Comparison of ENCODE assay signal across 15 cellular contexts in the genomic region with DNA sequence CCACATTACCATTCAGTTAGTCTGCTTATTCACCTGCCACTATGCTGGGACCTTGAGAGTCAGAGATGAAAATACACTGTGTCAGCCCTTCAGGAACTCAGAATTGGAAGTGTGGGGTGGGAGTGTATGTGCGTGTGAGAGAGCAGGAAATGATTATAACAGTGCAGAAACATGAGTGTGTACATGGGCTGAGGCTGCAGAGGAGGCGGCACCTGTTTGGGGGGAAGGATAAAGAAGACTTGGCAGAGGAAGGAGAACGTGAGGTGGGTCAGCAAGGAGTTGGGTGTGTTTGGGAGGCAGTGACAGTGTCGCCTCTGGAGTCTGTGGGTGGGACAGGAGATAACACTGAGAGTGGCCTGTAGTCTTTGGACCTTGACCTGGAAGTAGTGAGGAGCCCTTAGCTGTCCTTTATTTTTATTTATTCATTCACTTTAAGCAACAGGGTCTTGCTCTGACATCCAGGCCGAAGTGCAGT. TPM values are rescaled to one million over a fixed set of nuclear protein-coding genes. Genes with fewer than 3 reads are reported as not detected.
DNase-seq lines count a peak whose midpoint lies in the region; ATAC-seq, FAIRE-seq and TF ChIP-seq lines count a peak whose summit lies in the region.
"Had no signal": no experiment of that assay in that cellular context is flagged by ENCODE, and none has a peak within 500 bp of the region (broad histone marks: within the 10 kb centered on the region; RNA-seq: fewer than 3 reads in every experiment).

No MANE protein-coding gene starts in this region.

- BruUV-seq in Calu3 (replicated peaks; lab: Mats Ljungman, UMichigan): no TSS peak
- BruUV-seq in GM12878 (replicated peaks; lab: Mats Ljungman, UMichigan): no TSS peak
- BruUV-seq in MCF 10A (replicated peaks; lab: Mats Ljungman, UMichigan): no TSS peak

- no peak for TF ChIP-seq RAD21 in GM12878 (IDR thresholded peaks at IDR 0.05; ENCODE audit: insufficient read depth, low read depth, low read length)

- no peaks in the 10 kb centered on the region for H3K27me3 ChIP-seq in GM12878 (replicated peaks in 1 of 2; ENCODE audit: control insufficient read depth in 2 of 2, insufficient read depth in 2 of 2, low read length in 1 of 2)
- H3K27me3 ChIP-seq in gastroesophageal sphincter: no peaks in the 10 kb centered on the region
- H3K27me3 ChIP-seq: foreskin keratinocyte, right lobe of liver had no signal

- CTCF ChIA-PET in Calu3 (lab: Charles Lee) (interaction anchor here (1.1 to 3.3 kb wide), 4 partner anchors 11 to 29 kb away, joined by 3 to 19 read pairs (median 4); no protein-coding TSS in a partner anchor), GM12878 (lab: Yijun Ruan, JAX) (interaction anchor here (0.9 to 1.1 kb wide), 3 partner anchors 22 to 255 kb away, joined by 3 to 5 read pairs (median 3); no protein-coding TSS in a partner anchor), MCF 10A (lab: Yijun Ruan, JAX) (interaction anchor here (0.6 to 3.6 kb wide), 6 partner anchors 13 to 254 kb away, joined by 3 to 14 read pairs (median 4); no protein-coding TSS in a partner anchor)

- no peak for TF ChIP-seq EP300 in GM12878 (IDR thresholded peaks at IDR 0.05; ENCODE audit: borderline replicate concordance in 1 of 2, control insufficient read depth in 1 of 2, low read depth in 2 of 2, low read length in 2 of 2)
- TF ChIP-seq EP300 in gastroesophageal sphincter (IDR thresholded peaks at IDR 0.05): no peak

- SMC1A ChIA-PET in GM12878 (lab: Charles Lee; ENCODE audit: uncharacterized antibody, unreplicated experiment): interaction anchor here (0.9 to 6.3 kb wide), 9 partner anchors 8 to 254 kb away, joined by 3 to 26 read pairs (median 4); a partner anchor contains a TSS

- peaks cover 4% of the 10 kb centered on the region; the same call in 1 of the 2 replicates for H4K20me1 ChIP-seq in GM12878 (ENCODE audit: control insufficient read depth, insufficient read depth)

- H3K27me3 Mint-ChIP-seq in Calu3 (ENCODE audit: unreplicated experiment) (no peaks in the 10 kb centered on the region), nephron progenitor cell (ENCODE audit: low read depth, poor library complexity) (peaks cover 2% of the 10 kb centered on the region), MCF 10A (ENCODE audit: insufficient read depth, unreplicated experiment) (no peaks in the 10 kb centered on the region)

- H3K36me3 ChIP-seq in GM12878 (ENCODE audit: control insufficient read depth in 2 of 2, insufficient read depth in 2 of 2, low read length in 1 of 2) (peaks cover 0 to 8% of the 10 kb centered on the region in 2 experiments; a peak in 1 of 4 replicates), gastroesophageal sphincter (peaks cover 0 to 4% of the 10 kb centered on the region in 2 donors)
- H3K36me3 ChIP-seq: right lobe of liver had no signal

- no peak for FAIRE-seq in GM12878 (lab: Jason Lieb, UNC)

- H3K9ac ChIP-seq in GM12878 (ENCODE audit: control insufficient read depth, insufficient read depth, low read length): no peak overlapping the region

- WGBS in GM12878 (ENCODE audit: insufficient coverage, insufficient replicate concordance, low lambda C conversion rate, missing lambda C conversion rate): 64% methylated on average over 5 of the region's 5 CpGs
- WGBS in gastroesophageal sphincter (ENCODE audit: low coverage in 1 of 2), 2 donors: 55 to 63% methylated on average over 5 of the region's 5 CpGs

- H3K27ac Mint-ChIP-seq in Calu3 (ENCODE audit: unreplicated experiment): peak overlapping the region; percentile 6
- H3K27ac Mint-ChIP-seq in nephron progenitor cell: peak overlapping the region; percentile 66
- H3K27ac Mint-ChIP-seq in MCF 10A (ENCODE audit: low read depth, unreplicated experiment): no peak overlapping the region

- H3K79me2 ChIP-seq in GM12878 (ENCODE audit: control insufficient read depth, insufficient read depth, low read length): peaks cover 74% of the 10 kb centered on the region

- H3K4me3 Mint-ChIP-seq in Calu3 (ENCODE audit: low read depth, unreplicated experiment): peak overlapping the region; percentile 69
- no peak overlapping the region for H3K4me3 Mint-ChIP-seq in nephron progenitor cell
- H3K4me3 Mint-ChIP-seq in MCF 10A (ENCODE audit: unreplicated experiment): no peak overlapping the region

- H3K4me1 Mint-ChIP-seq in Calu3 (ENCODE audit: low read depth, unreplicated experiment): peaks cover 69% of the 10 kb centered on the region
- peaks cover 45% of the 10 kb centered on the region for H3K4me1 Mint-ChIP-seq in nephron progenitor cell
- peaks cover 19% of the 10 kb centered on the region for H3K4me1 Mint-ChIP-seq in MCF 10A (ENCODE audit: insufficient read depth, unreplicated experiment)

- no peak for DNase-seq in Calu3
- peak; percentile 22 for DNase-seq in NCI-H226
- DNase-seq in GM12878 (ENCODE audit: low read depth, low spot score): no peak
- no peak for DNase-seq in nephron progenitor cell
- no peak for DNase-seq in MCF 10A (ENCODE audit: unreplicated experiment)
- DNase-seq in RKO (ENCODE audit: low spot score): no peak
- DNase-seq: cerebellar nuclear complex, DMS79, foreskin keratinocyte, mammary epithelial cell, NCI-H2081, right lobe of liver, SHP77 had no signal

- no peak for TF ChIP-seq CTCF in Calu3 (IDR thresholded peaks at IDR 0.05; ENCODE audit: unreplicated experiment)
- TF ChIP-seq CTCF in GM12878 (IDR thresholded peaks at IDR 0.05 in 2 of 3, conservative IDR thresholded peaks at IDR 0.05 in 1 of 3; ENCODE audit: control insufficient read depth in 2 of 3, extremely low read depth in 1 of 3, insufficient read depth in 1 of 3, low read depth in 3 of 3, low read length in 3 of 3): no peak
- TF ChIP-seq CTCF in nephron progenitor cell (IDR thresholded peaks at IDR 0.05): no peak
- no peak for TF ChIP-seq CTCF in MCF 10A (IDR thresholded peaks at IDR 0.05; ENCODE audit: unreplicated experiment)
- TF ChIP-seq CTCF in gastroesophageal sphincter (IDR thresholded peaks at IDR 0.05): no peak

- H3K36me3 Mint-ChIP-seq in Calu3 (ENCODE audit: insufficient read depth, unreplicated experiment) (peaks cover 47% of the 10 kb centered on the region), nephron progenitor cell (ENCODE audit: low read depth) (peaks cover 5% of the 10 kb centered on the region), MCF 10A (ENCODE audit: insufficient read depth, unreplicated experiment) (peaks cover 37% of the 10 kb centered on the region)

- TF ChIP-seq POLR2A in GM12878 (IDR thresholded peaks at IDR 0.05; ENCODE audit: low read depth, low read length): no peak
- TF ChIP-seq POLR2A in gastroesophageal sphincter (IDR thresholded peaks at IDR 0.05): no peak

- RAD21 ChIA-PET in GM12878 (lab: Charles Lee; ENCODE audit: unreplicated experiment): interaction anchor here (1.1 kb wide), 1 partner anchor 29 kb away, joined by 3 read pairs; no protein-coding TSS in a partner anchor

- H3K4me1 ChIP-seq in GM12878 (ENCODE audit: control insufficient read depth, insufficient read depth, low read length) (peaks cover 4% of the 10 kb centered on the region; the same call in 1 of the 2 replicates), gastroesophageal sphincter (peaks cover 8 to 78% (median 25%) of the 10 kb centered on the region in 3 donors)

- no peak overlapping the region for H2AFZ ChIP-seq in GM12878 (ENCODE audit: control insufficient read depth, low read depth, low read length)

- no peak for ATAC-seq in GM12878
- ATAC-seq in gastroesophageal sphincter: no peak
- ATAC-seq in HG03342 (IDR thresholded peaks at IDR 0.05; ENCODE audit: unreplicated experiment): no peak
- ATAC-seq: foreskin keratinocyte had no signal

- in situ Hi-C loops in GM12878 (cut with MboI): no loop called here

- H3K4me3 ChIP-seq in GM12878: peak overlapping the region; percentile 97; the same call in 1 of the 2 replicates
- H3K4me3 ChIP-seq in gastroesophageal sphincter: no peak overlapping the region
- H3K4me3 ChIP-seq: right lobe of liver had no signal

- peak overlapping the region; percentile 65 for H3K4me2 ChIP-seq in GM12878 (ENCODE audit: control insufficient read depth, insufficient read depth)

- no peaks in the 10 kb centered on the region for H3K9me3 ChIP-seq in GM12878 (replicated peaks; ENCODE audit: control insufficient read depth, insufficient read depth, low read length)
- H3K9me3 ChIP-seq in gastroesophageal sphincter: no peaks in the 10 kb centered on the region
- H3K9me3 ChIP-seq: right lobe of liver had no signal

- no peak overlapping the region for H3K27ac ChIP-seq in GM12878 (ENCODE audit: control insufficient read depth, insufficient read depth)
- H3K27ac ChIP-seq in gastroesophageal sphincter: no peak overlapping the region
- H3K27ac ChIP-seq: foreskin keratinocyte had no signal

- intact Hi-C loops in Calu3 (cut with micrococcal nuclease; ENCODE audit: unreplicated experiment): loop anchor here (1.0 to 5.0 kb wide), 2 partner anchors 12 to 72 kb away; no protein-coding TSS in a partner anchor
- intact Hi-C loops in GM12878 (cut with micrococcal nuclease; ENCODE audit: unreplicated experiment): loop anchor here (5.0 kb wide), 1 partner anchor 82 kb away; a partner anchor contains a TSS
- intact Hi-C loops in MCF 10A (cut with micrococcal nuclease): loop anchor here (5.0 to 10.0 kb wide), 2 partner anchors 82 to 129 kb away; a partner anchor contains a TSS

- POLR2A ChIA-PET in GM12878 (lab: Charles Lee): interaction anchor here (0.5 to 1.3 kb wide), 3 partner anchors 15 to 298 kb away, joined by 3 to 5 read pairs (median 4); a partner anchor contains a TSS
- POLR2A ChIA-PET in MCF 10A (lab: Yijun Ruan, JAX): interaction anchor here (1.4 to 6.2 kb wide), 5 partner anchors 17 to 298 kb away, joined by 5 to 122 read pairs (median 51); a partner anchor contains a TSS

- H3K9me3 Mint-ChIP-seq in Calu3 (ENCODE audit: low read depth, unreplicated experiment) (no peaks in the 10 kb centered on the region), nephron progenitor cell (no peaks in the 10 kb centered on the region), MCF 10A (ENCODE audit: unreplicated experiment) (no peaks in the 10 kb centered on the region)

RNA-seq across cellular contexts. Expression of a gene that starts 3.1 kb away (rescaled TPM):
- total RNA-seq in Calu3 (2022): 234 and 245 TPM in 2 replicates
- 6.9 and 9.9 TPM in 2 replicates for total RNA-seq in GM12878 (2013; cell fraction: nucleolus; rRNA removed)
- total RNA-seq in GM12878 (2014; rRNA removed): 46.6 and 47.7 TPM in 2 replicates
- total RNA-seq in GM12878 (2014; rRNA removed; fragmentation: Illumina TruSeq; extraction: Trizol): 52.6 and 54.1 TPM in 2 replicates
- total RNA-seq in GM12878 (2021): 96.3 and 98.7 TPM in 2 replicates
- polyA plus RNA-seq in GM12878 (2011; ENCODE audit: low read depth): 96.7 TPM
- 63.3 and 64.9 TPM in 2 replicates for polyA plus RNA-seq in GM12878 (2011; rRNA removed)
- polyA plus RNA-seq in GM12878 (2011; cell fraction: cytosol; rRNA removed): 50.1 and 54.9 TPM in 2 replicates
- polyA plus RNA-seq in GM12878 (2011; cell fraction: nucleus; rRNA removed): 19.2 and 25.0 TPM in 2 replicates
- 88.4 and 104 TPM in 2 replicates for polyA plus RNA-seq in GM12878 (2012)
- 117 and 118 TPM in 2 replicates for polyA plus RNA-seq in GM12878 (2014; fragmentation: Illumina TruSeq; extraction: Trizol)
- 10 to 100 TPM in 1 of 2 experiments, 1 to 10 TPM in 1; 4.2 to 12.9 TPM for polyA plus RNA-seq in GM12878 (2014; fragmentation: Nextera tagmentation; extraction: Ambion mirVana)
- 102 and 105 TPM in 2 replicates for polyA plus RNA-seq in GM12878 (2014; rRNA removed)
- polyA plus RNA-seq in GM12878 (2016; fragmentation: Nextera tagmentation; extraction: Ambion mirVana): 1 to 10 TPM; 5.0 to 6.7 TPM
- 14.0 and 17.8 TPM in 2 replicates for polyA minus RNA-seq in GM12878 (2011; rRNA and poly(A)+ RNA removed)
- polyA minus RNA-seq in GM12878 (2011; cell fraction: cytosol; rRNA and poly(A)+ RNA removed): 13.9 and 18.4 TPM in 2 replicates
- 3.5 and 5.2 TPM in 2 replicates for polyA minus RNA-seq in GM12878 (2011; cell fraction: nucleus; rRNA and poly(A)+ RNA removed)
- 77.6 and 95.2 TPM in 2 replicates for total RNA-seq in MCF 10A (2022)
- 100 to 1,000 TPM in 3 of 4 donors, 10 to 100 TPM in 1; 93.4 to 118 (median 112) TPM for total RNA-seq in gastroesophageal sphincter
